Comparison of ENCODE assay signal across 23 cellular contexts in the genomic region with DNA sequence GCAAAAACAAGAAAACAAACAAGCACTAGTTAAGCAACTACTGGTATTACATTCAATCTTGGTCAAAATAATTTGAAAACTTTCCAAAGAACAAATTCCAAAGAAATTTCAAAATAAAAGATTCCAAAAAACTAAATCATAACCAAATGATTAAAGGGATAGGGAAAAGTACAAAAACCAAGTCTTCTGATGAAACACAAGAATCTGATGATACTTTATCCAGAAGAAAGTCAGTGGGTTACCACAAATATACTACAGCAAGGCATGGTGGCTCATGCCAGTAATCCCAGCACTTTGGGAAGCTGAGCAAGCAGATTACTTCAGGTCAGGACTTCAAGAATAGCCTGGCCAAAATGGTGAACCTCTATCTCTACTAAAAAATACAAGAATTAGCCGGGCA. TPM values are rescaled to one million over a fixed set of nuclear protein-coding genes. Genes with fewer than 3 reads are reported as not detected.
DNase-seq lines count a peak whose midpoint lies in the region; ATAC-seq and TF ChIP-seq lines count a peak whose summit lies in the region.
"Had no signal": no experiment of that assay in that cellular context is flagged by ENCODE, and none has a peak within 500 bp of the region (broad histone marks: within the 10 kb centered on the region; RNA-seq: fewer than 3 reads in every experiment).

No MANE protein-coding gene starts in this region.

- peaks cover 53% of the 10 kb centered on the region for H3K36me3 ChIP-seq in GM23248 (ENCODE audit: low read depth)

- no peak overlapping the region for H2AFZ ChIP-seq in GM23248

- DNase-seq in AG10803 (ENCODE audit: low read depth) (peak; percentile 90), GM23248 (peak; percentile 64), fibroblast of gingiva (ENCODE audit: low read depth) (peak; percentile 90), omental fat pad (ENCODE audit: low spot score) (no peak), mucosa of gallbladder (ENCODE audit: low spot score) (no peak), medulla oblongata (ENCODE audit: extremely low spot score) (no peak), posterior cingulate gyrus (no peak)
- DNase-seq: activated CD4-positive, alpha-beta memory T cell treated with anti-CD3 and anti-CD28 coated beads for 36 hours; activated naive CD4-positive, alpha-beta T cell treated with anti-CD3 and anti-CD28 coated beads, Interleukin-2, amount 50 U/mL, for 16 hours; activated T-cell treated with anti-CD3 and anti-CD28 coated beads, Interleukin-2, amount 50 U/mL, for 1 hour; Caco-2; esophagus squamous epithelium; heart right ventricle; MM.1S; NCI-H1436 treated with DMSO at 0.1 percent for 48 hours; NCI-H748 treated with DMSO at 0.1 percent for 48 hours; pancreas; stimulated activated naive CD4-positive, alpha-beta T cell; T-helper 9 cell had no signal

- peak overlapping the region; percentile 3 for H3K4me2 ChIP-seq in GM23248 (ENCODE audit: unreplicated experiment)

- peak; percentile 81 for ATAC-seq in omental fat pad (ENCODE audit: low FRiP score)
- ATAC-seq: heart right ventricle, pancreas, SK-N-SH treated with all-trans-retinoic acid at 6 μM for 48 hours, WTC11 had no signal

- peaks cover 67% of the 10 kb centered on the region for H3K79me2 ChIP-seq in GM23248 (ENCODE audit: insufficient read depth)

- peaks cover 26% of the 10 kb centered on the region for H3F3A ChIP-seq in GM23248 (ENCODE audit: insufficient read depth)

- H3K9ac ChIP-seq in GM23248: no peak overlapping the region

- H4K20me1 ChIP-seq in GM23248 (ENCODE audit: insufficient read depth): no peaks in the 10 kb centered on the region

- no peaks in the 10 kb centered on the region for H3K9me2 ChIP-seq in GM23248 (ENCODE audit: insufficient read depth)

- in situ Hi-C loops in GM23248 (cut with MboI): no loop called here

- 100% methylated on average over 1 of the region's 1 CpG for WGBS in GM23248 (ENCODE audit: low coverage in 1 of 2, low lambda C conversion rate in 2 of 2, missing lambda C conversion rate in 2 of 2), 2 experiments

- peaks cover 18% of the 10 kb centered on the region for H3K4me1 ChIP-seq in GM23248 (ENCODE audit: insufficient read depth)
- H3K4me1 ChIP-seq: ascending aorta, Caco-2, esophagus squamous epithelium, heart right ventricle, pancreas had no signal

- H3K9me3 ChIP-seq in GM23248 (ENCODE audit: low read depth): no peaks in the 10 kb centered on the region
- H3K9me3 ChIP-seq: ascending aorta, Caco-2, esophagus squamous epithelium, heart right ventricle, pancreas, tibial nerve had no signal

- intact Hi-C loops in posterior cingulate gyrus (cut with DNase I): no loop called here

- H3K27ac ChIP-seq in GM23248: peak overlapping the region; percentile 73
- H3K27ac ChIP-seq: ascending aorta, heart right ventricle, pancreas had no signal

- TF ChIP-seq CTCF in AG10803 (conservative IDR thresholded peaks at IDR 0.05; ENCODE audit: low read length): no peak
- no peak for TF ChIP-seq CTCF in omental fat pad (IDR thresholded peaks at IDR 0.05)

- H3K27me3 ChIP-seq in GM23248 (replicated peaks; ENCODE audit: insufficient read depth): no peaks in the 10 kb centered on the region
- H3K27me3 ChIP-seq: ascending aorta, esophagus squamous epithelium, heart right ventricle, pancreas, tibial nerve had no signal

- H3K4me3 ChIP-seq in AG10803 (ENCODE audit: low read length): no peak overlapping the region
- H3K4me3 ChIP-seq in GM23248: no peak overlapping the region
- H3K4me3 ChIP-seq: ascending aorta, esophagus squamous epithelium, heart right ventricle, pancreas, tibial nerve had no signal

RNA-seq across cellular contexts. Expression of a gene that starts 59.1 kb away (rescaled TPM):
- total RNA-seq in GM23248 (2014; rRNA removed; shearing (Covaris generic)): 79.3 and 142 TPM in 2 replicates
- polyA plus RNA-seq in GM23248 (2016; fragmentation: Nextera tagmentation; extraction: Ambion mirVana): 25.6 and 30.5 TPM in 2 replicates
- total RNA-seq in omental fat pad (100 to 1,000 TPM in 2 of 4 donors, 10 to 100 TPM in 2; 73.8 to 205 (median 110) TPM), mucosa of gallbladder (60.1 TPM)

Comparison
In these comparisons a context has a peak if more than half of its experiments do, and no peak if none do; other contexts are left out.
1. DNase-seq: peak in AG10803 (single experiment), GM23248 (single experiment) and fibroblast of gingiva (single experiment); none in omental fat pad (single experiment), mucosa of gallbladder (single experiment), medulla oblongata (single experiment) and posterior cingulate gyrus (0 of 10).